8 cellular contexts compared by ENCODE assay signal in genomic region chr4:1714303-1715001, GRCh38. TPM values are rescaled to one million over a fixed set of nuclear protein-coding genes. Genes with fewer than 3 reads are reported as not detected.
A peak's percentile ranks its signal among the peaks of the same experiment; 100 is the strongest.
DNase-seq lines count a peak whose midpoint lies in the region; ATAC-seq and TF ChIP-seq lines count a peak whose summit lies in the region.

No MANE protein-coding gene starts in this region.

- WGBS in right cardiac atrium, result 65% methylated on average over 9 of the region's 9 CpGs

- H3K9me3 ChIP-seq in left ventricle myocardium inferior (replicated peaks), result no peaks in the 10 kb centered on the region
- no peaks in the 10 kb centered on the region for H3K9me3 ChIP-seq in right cardiac atrium (ENCODE audit: control insufficient read depth, low read length)
- no peaks in the 10 kb centered on the region for H3K9me3 ChIP-seq in Peyer's patch
- H3K9me3 ChIP-seq in duodenal mucosa (ENCODE audit: control insufficient read depth in 1 of 2, low read length in 2 of 2), result no peaks in the 10 kb centered on the region

- no peaks in the 10 kb centered on the region for H3K27me3 ChIP-seq in left ventricle myocardium inferior (ENCODE audit: low read depth)
- no peaks in the 10 kb centered on the region for H3K27me3 ChIP-seq in right cardiac atrium (ENCODE audit: control insufficient read depth, insufficient read depth)
- no peaks in the 10 kb centered on the region for H3K27me3 ChIP-seq in Peyer's patch
- no peaks in the 10 kb centered on the region for H3K27me3 ChIP-seq in duodenal mucosa (ENCODE audit: control insufficient read depth in 1 of 2, insufficient read depth in 2 of 2, low read length in 2 of 2)

- H3K36me3 ChIP-seq in left ventricle myocardium inferior (peaks cover 21% of the 10 kb centered on the region), Peyer's patch (peaks cover 0 to 22% (median 0%) of the 10 kb centered on the region in 3 donors), duodenal mucosa (ENCODE audit: control insufficient read depth in 1 of 2, insufficient read depth in 2 of 2, low read length in 2 of 2) (peaks cover 5 to 33% of the 10 kb centered on the region in 2 donors)

- intact Hi-C loops in left ventricle myocardium inferior (cut with micrococcal nuclease), result no loop called here
- intact Hi-C loops in right cardiac atrium (cut with DNase I), result no loop called here

- H3K27ac ChIP-seq in left ventricle myocardium inferior (replicated peaks) (peak overlapping the region; percentile 99), right cardiac atrium (ENCODE audit: low read length) (no peak overlapping the region), Peyer's patch (peak overlapping the region in 3 of 4 donors; percentile 41 to 100 (median 53)), duodenal mucosa (ENCODE audit: low read depth, low read length) (no peak overlapping the region)

- H3K4me3 ChIP-seq in left ventricle myocardium inferior (no peak overlapping the region), right cardiac atrium (ENCODE audit: low read length) (no peak overlapping the region), Peyer's patch (no peak overlapping the region), duodenal mucosa (ENCODE audit: low read depth in 1 of 2, low read length in 2 of 2) (no peak overlapping the region)

- peak overlapping the region; percentile 0 to 43 for H3K9ac ChIP-seq in duodenal mucosa (ENCODE audit: low read depth in 1 of 2, low read length in 2 of 2)

- DNase-seq in left ventricle myocardium inferior (no peak), right cardiac atrium (no peak), Peyer's patch (no peak), HCEC 1CT (no peak), NCI-H1105 (lab: John Stamatoyannopoulos, UW) (no peak), cortex of kidney (lab: John Stamatoyannopoulos, UW) (no peak), Ammon's horn (ENCODE audit: low spot score) (no peak)

- no peak for ATAC-seq in right cardiac atrium

- H3K4me1 ChIP-seq in left ventricle myocardium inferior (peaks cover 92% of the 10 kb centered on the region), right cardiac atrium (ENCODE audit: control insufficient read depth, insufficient read depth, low read length) (peaks cover 9% of the 10 kb centered on the region), Peyer's patch (peaks cover 0 to 41% (median 32%) of the 10 kb centered on the region in 4 donors), duodenal mucosa (ENCODE audit: control insufficient read depth in 1 of 2, insufficient read depth in 2 of 2, low read length in 2 of 2) (peaks cover 12 to 73% of the 10 kb centered on the region in 2 donors)

- TF ChIP-seq POLR2A in Peyer's patch (IDR thresholded peaks at IDR 0.05), result no peak

- no peak for TF ChIP-seq CTCF in left ventricle myocardium inferior (IDR thresholded peaks at IDR 0.05; ENCODE audit: borderline replicate concordance)
- TF ChIP-seq CTCF in Peyer's patch (IDR thresholded peaks at IDR 0.05), result no peak

RNA-seq across cellular contexts. Expression of gene SLBP, which starts 2.3 kb away (rescaled TPM):
- total RNA-seq in left ventricle myocardium inferior (11.7 TPM), right cardiac atrium (10 to 100 TPM; 13.4 to 16.1 (median 14.8) TPM), Peyer's patch (10 to 100 TPM; 18.4 to 86.6 (median 26.2) TPM)
- 12.2 TPM for polyA plus RNA-seq in right cardiac atrium

RNA-seq across cellular contexts. Expression of gene TMEM129, which starts 6.7 kb away (rescaled TPM):
- 29.6 TPM for total RNA-seq in left ventricle myocardium inferior
- total RNA-seq in right cardiac atrium, result 10 to 100 TPM; 43.0 to 59.2 (median 48.0) TPM
- 59.1 TPM for polyA plus RNA-seq in right cardiac atrium
- total RNA-seq in Peyer's patch, result 100 to 1,000 TPM in 1 of 4 donors, 10 to 100 TPM in 3; 28.9 to 106 (median 67.1) TPM

RNA-seq across cellular contexts. Expression of gene TACC3, which starts 6.9 kb away (rescaled TPM):
- 5.8 TPM for total RNA-seq in left ventricle myocardium inferior
- 10 to 100 TPM in 1 of 4 donors, 1 to 10 TPM in 3; 4.1 to 10.8 (median 6.5) TPM for total RNA-seq in right cardiac atrium
- polyA plus RNA-seq in right cardiac atrium, result 6.3 TPM
- 100 to 1,000 TPM in 1 of 4 donors, 10 to 100 TPM in 3; 19.1 to 138 (median 28.0) TPM for total RNA-seq in Peyer's patch

RNA-seq across cellular contexts. Expression of gene FAM53A, which starts 30.3 kb away (rescaled TPM):
- total RNA-seq in left ventricle myocardium inferior (0.71 TPM), right cardiac atrium (1 to 10 TPM; 1.1 to 1.6 (median 1.1) TPM), Peyer's patch (1 to 10 TPM in 3 of 4 donors, not detected in 1; 1.5 to 8.3 (median 1.8) TPM)
- polyA plus RNA-seq in right cardiac atrium, result 1.4 TPM

Comparison
In these comparisons a context has a peak if more than half of its experiments do, and no peak if none do; other contexts are left out.
1. H3K27ac ChIP-seq: peak in left ventricle myocardium inferior (single experiment) and Peyer's patch (3 of 4); none in right cardiac atrium (single experiment) and duodenal mucosa (single experiment).